In genomic region chr13:60329221-60329983, GRCh38 we compare ENCODE assay signal across 8 cellular contexts.
DNase-seq lines count a peak whose midpoint lies in the region; ATAC-seq lines count a peak whose summit lies in the region.

No MANE protein-coding gene starts in this region.

- peak; percentile 48 for DNase-seq in CMK (ENCODE audit: low read depth)
- DNase-seq in NCI-H345 (lab: John Stamatoyannopoulos, UW) = peak; percentile 81
- peak; percentile 60 for DNase-seq in astrocyte of the hippocampus (ENCODE audit: low read depth, low spot score)
- peak; percentile 6 for DNase-seq in midbrain (lab: John Stamatoyannopoulos, UW)
- DNase-seq in superior temporal gyrus (ENCODE audit: extremely low spot score) = no peak

- peak; percentile 53 for ATAC-seq in GM18873 (IDR thresholded peaks at IDR 0.05; ENCODE audit: low FRiP score, unreplicated experiment)
- ATAC-seq in HG03139 (IDR thresholded peaks at IDR 0.05; ENCODE audit: unreplicated experiment) = peak; percentile 75
- ATAC-seq in HG03521 (IDR thresholded peaks at IDR 0.05; ENCODE audit: unreplicated experiment) = no peak
